ENCODE assay signal across 8 cellular contexts in genomic region chr15:43746245-43746902, GRCh38. TPM values are rescaled to one million over a fixed set of nuclear protein-coding genes. Genes with fewer than 3 reads are reported as not detected.
DNase-seq lines count a peak whose midpoint lies in the region; ATAC-seq, FAIRE-seq and TF ChIP-seq lines count a peak whose summit lies in the region.
"Not testable (repeated sequence)": the region's sequence is repeated elsewhere in the genome, so short reads cannot be mapped to it uniquely, and the experiment has no call there.

Gene PDIA3, plus strand, starts transcription at chr15:43746438. Its CDS starts 102 bp downstream, at chr15:43746540.

- not testable (repeated sequence) for H3K27me3 Mint-ChIP-seq in natural killer cell treated with Interleukin-12 subunit alpha and Interleukin-12 subunit beta and Interleukin-15 and Interleukin-18, amount 100 ng/mL, for 72 hours

- DNase-seq in EL (peak; percentile 90), H54 (ENCODE audit: insufficient read length, low spot score) (peak; percentile 82), LoVo (ENCODE audit: low spot score) (peak; percentile 94), SHP77 treated with DMSO at 0.1 percent for 48 hours (lab: John Stamatoyannopoulos, UW) (peak; percentile 55), activated gamma-delta T cell (lab: John Stamatoyannopoulos, UW) (peak; percentile 88), fibroblast of the aortic adventitia (ENCODE audit: low read depth) (peak; percentile 84)
- DNase-seq in natural killer cell treated with Interleukin-12 subunit alpha and Interleukin-12 subunit beta and Interleukin-15 and Interleukin-18, amount 100 ng/mL, for 72 hours (ENCODE audit: low spot score): peak; percentile 96
- peak; percentile 64 to 86 (median 76) for DNase-seq in stimulated activated naive CD4-positive, alpha-beta T cell (lab: John Stamatoyannopoulos, UW)

- peak within 1 kb of the TSS; percentile 73 for H3K4me3 ChIP-seq in fibroblast of the aortic adventitia (ENCODE audit: low read depth, low read length)

- H3K4me3 Mint-ChIP-seq in natural killer cell treated with Interleukin-12 subunit alpha and Interleukin-12 subunit beta and Interleukin-15 and Interleukin-18, amount 100 ng/mL, for 72 hours: peak within 1 kb of the TSS; percentile 99

- H3K36me3 Mint-ChIP-seq in natural killer cell treated with Interleukin-12 subunit alpha and Interleukin-12 subunit beta and Interleukin-15 and Interleukin-18, amount 100 ng/mL, for 72 hours: peaks cover 13% of the 10 kb centered on the region

- peak within 1 kb of the TSS; percentile 91 to 99 for H3K27ac Mint-ChIP-seq in natural killer cell treated with Interleukin-12 subunit alpha and Interleukin-12 subunit beta and Interleukin-15 and Interleukin-18, amount 100 ng/mL, for 72 hours

- peak; percentile 94 to 96 for ATAC-seq in natural killer cell treated with Interleukin-12 subunit alpha and Interleukin-12 subunit beta and Interleukin-15 and Interleukin-18, amount 100 ng/mL, for 72 hours

- peak; percentile 90 for TF ChIP-seq POLR2A in H54 (IDR thresholded peaks at IDR 0.05; ENCODE audit: low read depth, low read length)

- FAIRE-seq in H54 (lab: Jason Lieb, UNC): not testable (repeated sequence)

- peaks cover 19 to 28% of the 10 kb centered on the region in 2 donors for H3K4me1 Mint-ChIP-seq in natural killer cell treated with Interleukin-12 subunit alpha and Interleukin-12 subunit beta and Interleukin-15 and Interleukin-18, amount 100 ng/mL, for 72 hours (ENCODE audit: low read depth in 2 of 2)

- H3K9me3 Mint-ChIP-seq in natural killer cell treated with Interleukin-12 subunit alpha and Interleukin-12 subunit beta and Interleukin-15 and Interleukin-18, amount 100 ng/mL, for 72 hours: not testable (repeated sequence)

- not testable (repeated sequence) for TF ChIP-seq CTCF in fibroblast of the aortic adventitia (IDR thresholded peaks at IDR 0.05; ENCODE audit: insufficient read depth, low read length)

RNA-seq across cellular contexts. Expression of gene PDIA3, which starts in this region (rescaled TPM):
- 172 and 180 TPM in 2 replicates for total RNA-seq in fibroblast of the aortic adventitia (ENCODE audit: low replicate concordance)
- 100 to 1,000 TPM; 365 to 555 TPM for total RNA-seq in natural killer cell treated with Interleukin-12 subunit alpha and Interleukin-12 subunit beta and Interleukin-15 and Interleukin-18, amount 100 ng/mL, for 72 hours

Comparison
In these comparisons a context has a peak if more than half of its experiments do, and no peak if none do; other contexts are left out.
1. Peak in every context shown above with its lines: DNase-seq, ATAC-seq and H3K4me3 ChIP-seq.